1 cellular context compared by ENCODE assay signal in genomic region chr11:69982675-69983570, GRCh38.
TF ChIP-seq lines count a peak whose summit lies in the region.

No MANE protein-coding gene starts in this region.

TF ChIP-seq in GM23338, 12 proteins besides CTCF, POLR2A, EP300 and RAD21:
- TF ChIP-seq ZNF462 (CRISPR knock-in tag; IDR thresholded peaks at IDR 0.05): no peak
- no peak for TF ChIP-seq CREB1 (CRISPR knock-in tag; IDR thresholded peaks at IDR 0.05; ENCODE audit: low read depth)
- no peak for TF ChIP-seq ZNF331 (CRISPR knock-in tag; IDR thresholded peaks at IDR 0.05; ENCODE audit: low read depth)
- no peak for TF ChIP-seq STAT1 (IDR thresholded peaks at IDR 0.05; ENCODE audit: unreplicated experiment)
- no peak for TF ChIP-seq REST (IDR thresholded peaks at IDR 0.05; ENCODE audit: unreplicated experiment)
- TF ChIP-seq JUNB (IDR thresholded peaks at IDR 0.05; ENCODE audit: unreplicated experiment): no peak
- no peak for TF ChIP-seq ETS1 (IDR thresholded peaks at IDR 0.05)
- no peak for TF ChIP-seq ZNF114 (CRISPR knock-in tag; IDR thresholded peaks at IDR 0.05)
- no peak for TF ChIP-seq NANOG (IDR thresholded peaks at IDR 0.05; ENCODE audit: borderline replicate concordance)
